In genomic region chr3:194624956-194625355, GRCh38 we compare ENCODE assay signal across 28 cellular contexts.
"Had no signal": no experiment of that assay in that cellular context is flagged by ENCODE, and none has a peak within 500 bp of the region (broad histone marks: within the 10 kb centered on the region; RNA-seq: fewer than 3 reads in every experiment).

No MANE protein-coding gene starts in this region.

- DNase-seq: activated B cell treated with CpG ODN at 0.5 μM for 24 hours; activated CD4-positive, alpha-beta T cell treated with anti-CD3 and anti-CD28 coated beads for 48 hours; activated CD4-positive, alpha-beta T cell treated with anti-CD3 and anti-CD28 coated beads, Interleukin-2, amount 50 U/mL, for 1 hour; activated CD4-positive, alpha-beta T cell treated with anti-CD3 and anti-CD28 coated beads, Interleukin-2, amount 50 U/mL, for 48 hours; activated CD8-positive, alpha-beta memory T cell treated with anti-CD3 and anti-CD28 coated beads for 24 hours; activated CD8-positive, alpha-beta T cell treated with anti-CD3 and anti-CD28 coated beads for 36 hours; activated effector memory CD4-positive, alpha-beta T cell treated with Interleukin-2 at 50 U/mL for 16 hours; activated gamma-delta T cell treated with Interleukin-2 at 50 U/mL for 16 hours; activated naive CD4-positive, alpha-beta T cell treated with anti-CD3 and anti-CD28 coated beads, Interleukin-2, amount 50 U/mL, for 16 hours; activated naive CD4-positive, alpha-beta T cell treated with Interleukin-2 at 50 U/mL for 16 hours; activated T-cell treated with anti-CD3 and anti-CD28 coated beads, Interleukin-2, amount 50 U/mL, for 4 hours; brain microvascular endothelial cell; dorsolateral prefrontal cortex; effector memory CD4-positive, alpha-beta T cell; endodermal cell; foreskin fibroblast; head of caudate nucleus; T-helper 1 cell; T-helper 17 cell; T1000; WERI-Rb-1 had no signal

- H3K4me3 ChIP-seq: coronary artery, dorsolateral prefrontal cortex had no signal

- H3K27ac ChIP-seq: brain microvascular endothelial cell, coronary artery, dorsolateral prefrontal cortex, WERI-Rb-1 had no signal

- H3K27me3 ChIP-seq: brain microvascular endothelial cell, dorsolateral prefrontal cortex had no signal

- FAIRE-seq: astrocyte, bronchial epithelial cell, frontal cortex had no signal

- ATAC-seq: activated CD4-positive, CD25-positive, alpha-beta regulatory T cell treated with anti-CD3 and anti-CD28 coated beads, Interleukin-2, amount 50 U/mL, for 24 hours; activated CD8-positive, alpha-beta T cell treated with anti-CD3 and anti-CD28 coated beads for 36 hours; activated T-cell treated with anti-CD3 and anti-CD28 coated beads, Interleukin-2, amount 50 U/mL, for 4 hours; activated T-helper 17 cell treated with anti-CD3 and anti-CD28 coated beads, Interleukin-2, amount 50 U/mL, for 72 hours; esophagus mucosa; T-helper 17 cell had no signal
